Comparison of ENCODE assay signal across 10 cellular contexts in genomic region chr2:17976871-17977746, GRCh38.
DNase-seq lines count a peak whose midpoint lies in the region; ATAC-seq and TF ChIP-seq lines count a peak whose summit lies in the region.
"Had no signal": no experiment of that assay in that cellular context is flagged by ENCODE, and none has a peak within 500 bp of the region (broad histone marks: within the 10 kb centered on the region; RNA-seq: fewer than 3 reads in every experiment).

No MANE protein-coding gene starts in this region.

- no peaks in the 10 kb centered on the region for H3K36me3 ChIP-seq in RWPE2 (ENCODE audit: low read depth)
- H3K36me3 ChIP-seq in osteoblast (ENCODE audit: insufficient read depth, low read length) = no peaks in the 10 kb centered on the region
- H3K36me3 ChIP-seq in colonic mucosa = no peaks in the 10 kb centered on the region

- H2AFZ ChIP-seq in osteoblast (ENCODE audit: low read length) = peak overlapping the region; percentile 46

- H3K27me3 Mint-ChIP-seq in immature natural killer cell (ENCODE audit: low read depth in 3 of 3) = no peaks in the 10 kb centered on the region
- H3K27me3 Mint-ChIP-seq: activated naive CD8-positive, alpha-beta T cell treated with anti-CD3 and anti-CD28 coated beads for 36 hours had no signal

- no peaks in the 10 kb centered on the region for H3K4me1 Mint-ChIP-seq in immature natural killer cell
- H3K4me1 Mint-ChIP-seq: activated naive CD8-positive, alpha-beta T cell treated with anti-CD3 and anti-CD28 coated beads for 36 hours had no signal

- H3K27ac Mint-ChIP-seq in immature natural killer cell = no peak overlapping the region
- H3K27ac Mint-ChIP-seq: activated naive CD8-positive, alpha-beta T cell treated with anti-CD3 and anti-CD28 coated beads for 36 hours had no signal

- H3K27ac ChIP-seq in RWPE2 (ENCODE audit: poor library complexity, severe bottlenecking) (peak overlapping the region; percentile 26), osteoblast (ENCODE audit: low read depth, low read length) (peak overlapping the region; percentile 79), colonic mucosa (no peak overlapping the region)

- peak overlapping the region; percentile 1 for H3K4me3 ChIP-seq in AG10803 (ENCODE audit: low read length)
- no peak overlapping the region for H3K4me3 ChIP-seq in RWPE2 (ENCODE audit: severe bottlenecking)
- H3K4me3 ChIP-seq in fibroblast of the aortic adventitia (ENCODE audit: low read depth, low read length) = no peak overlapping the region
- peak overlapping the region; percentile 21 for H3K4me3 ChIP-seq in osteoblast (ENCODE audit: insufficient read depth, low read length)
- H3K4me3 ChIP-seq in colonic mucosa = no peak overlapping the region

- no peak overlapping the region for H3K4me3 Mint-ChIP-seq in immature natural killer cell
- H3K4me3 Mint-ChIP-seq: activated naive CD8-positive, alpha-beta T cell treated with anti-CD3 and anti-CD28 coated beads for 36 hours had no signal

- no peaks in the 10 kb centered on the region for H3K36me3 Mint-ChIP-seq in immature natural killer cell
- H3K36me3 Mint-ChIP-seq: activated naive CD8-positive, alpha-beta T cell treated with anti-CD3 and anti-CD28 coated beads for 36 hours had no signal

- no peaks in the 10 kb centered on the region for H4K20me1 ChIP-seq in osteoblast (ENCODE audit: insufficient read depth, low read length)

- TF ChIP-seq CTCF in AG10803 (conservative IDR thresholded peaks at IDR 0.05; ENCODE audit: low read length) = no peak
- TF ChIP-seq CTCF in RWPE2 (IDR thresholded peaks at IDR 0.05; ENCODE audit: poor library complexity, severe bottlenecking) = no peak
- TF ChIP-seq CTCF in fibroblast of the aortic adventitia (IDR thresholded peaks at IDR 0.05; ENCODE audit: insufficient read depth, low read length) = no peak
- TF ChIP-seq CTCF in osteoblast (IDR thresholded peaks at IDR 0.05; ENCODE audit: extremely low read depth, low read depth, low read length) = no peak
- TF ChIP-seq CTCF in colonic mucosa (IDR thresholded peaks at IDR 0.05) = no peak

- no peaks in the 10 kb centered on the region for H3K79me2 ChIP-seq in osteoblast (ENCODE audit: insufficient read depth, low read length)

- H3K9me3 ChIP-seq in RWPE2 (ENCODE audit: severe bottlenecking) (no peaks in the 10 kb centered on the region), osteoblast (ENCODE audit: low read depth, low read length) (no peaks in the 10 kb centered on the region), colonic mucosa (no peaks in the 10 kb centered on the region)

- H3K27me3 ChIP-seq in RWPE2 (ENCODE audit: insufficient read depth, poor library complexity, severe bottlenecking) (no peaks in the 10 kb centered on the region), osteoblast (ENCODE audit: insufficient read depth, low read length) (no peaks in the 10 kb centered on the region), colonic mucosa (no peaks in the 10 kb centered on the region)

- intact Hi-C loops in colonic mucosa (cut with DNase I) = no loop called here

- peak overlapping the region; percentile 70 for H3K4me2 ChIP-seq in osteoblast (ENCODE audit: insufficient read depth, low read length)

- ATAC-seq in RWPE2 (ENCODE audit: low read depth) = peak; percentile 86

- H3K4me1 ChIP-seq in RWPE2 (ENCODE audit: insufficient read depth, poor library complexity, severe bottlenecking) (peaks cover 10% of the 10 kb centered on the region), osteoblast (ENCODE audit: insufficient read depth, low read length) (peaks cover 37% of the 10 kb centered on the region), colonic mucosa (no peaks in the 10 kb centered on the region)

- no peak overlapping the region for H3K9ac ChIP-seq in colonic mucosa (ENCODE audit: low read depth in 2 of 2, low read length in 2 of 2)

- DNase-seq in AG10803 (ENCODE audit: low read depth) (peak; percentile 98), RWPE2 (ENCODE audit: low spot score) (no peak), fibroblast of the aortic adventitia (ENCODE audit: low read depth) (peak; percentile 97), osteoblast (ENCODE audit: insufficient read length, low spot score, missing footprints) (peak; percentile 66), colonic mucosa (no peak), immature natural killer cell (no peak), NCI-H1092 (lab: John Stamatoyannopoulos, UW) (no peak)
- no peak for DNase-seq in central memory CD4-positive, alpha-beta T cell
- DNase-seq: activated naive CD8-positive, alpha-beta T cell treated with anti-CD3 and anti-CD28 coated beads for 36 hours; NCI-H526 had no signal

- peaks cover 0 to 9% (median 0%) of the 10 kb centered on the region in 6 donors for H3K9me3 Mint-ChIP-seq in immature natural killer cell
- H3K9me3 Mint-ChIP-seq: activated naive CD8-positive, alpha-beta T cell treated with anti-CD3 and anti-CD28 coated beads for 36 hours had no signal

Comparison
In these comparisons a context has a peak if more than half of its experiments do, and no peak if none do; other contexts are left out.
1. DNase-seq: peak in AG10803 (single experiment), fibroblast of the aortic adventitia (single experiment) and osteoblast (single experiment); none in RWPE2 (single experiment), colonic mucosa (single experiment), immature natural killer cell (0 of 3), NCI-H1092 (single experiment) and central memory CD4-positive, alpha-beta T cell (single experiment).
2. H3K4me3 ChIP-seq: peak in AG10803 (single experiment) and osteoblast (single experiment); none in RWPE2 (single experiment), fibroblast of the aortic adventitia (single experiment) and colonic mucosa (single experiment).